20 cellular contexts compared by ENCODE assay signal in genomic region chr4:26431461-26432165, GRCh38. TPM values are rescaled to one million over a fixed set of nuclear protein-coding genes. Genes with fewer than 3 reads are reported as not detected.
DNase-seq lines count a peak whose midpoint lies in the region; ATAC-seq and TF ChIP-seq lines count a peak whose summit lies in the region.
"Had no signal": no experiment of that assay in that cellular context is flagged by ENCODE, and none has a peak within 500 bp of the region (broad histone marks: within the 10 kb centered on the region; RNA-seq: fewer than 3 reads in every experiment).

No MANE protein-coding gene starts in this region.

- no peaks in the 10 kb centered on the region for H3K27me3 ChIP-seq in foreskin keratinocyte
- H3K27me3 ChIP-seq in esophagus squamous epithelium, result no peaks in the 10 kb centered on the region
- H3K27me3 ChIP-seq: BLaER1 treated with 17β-estradiol and CSF1 and Interleukin-3, amounts not matched to agents 10 nM and 100 nM had no signal

- TF ChIP-seq CTCF in chondrocyte (IDR thresholded peaks at IDR 0.05) (no peak), foreskin keratinocyte (conservative IDR thresholded peaks at IDR 0.05) (no peak), esophagus squamous epithelium (IDR thresholded peaks at IDR 0.05) (no peak)

- no peaks in the 10 kb centered on the region for H3K9me3 ChIP-seq in esophagus squamous epithelium
- H3K9me3 ChIP-seq: BLaER1 treated with 17β-estradiol and CSF1 and Interleukin-3, amounts not matched to agents 10 nM and 100 nM had no signal

- H3K4me1 ChIP-seq in foreskin keratinocyte, result peaks cover 29% of the 10 kb centered on the region
- H3K4me1 ChIP-seq in esophagus squamous epithelium, result peaks cover 0 to 37% (median 7%) of the 10 kb centered on the region in 3 donors

- no peak for ATAC-seq in foreskin keratinocyte
- ATAC-seq in stimulated activated effector memory CD8-positive, alpha-beta T cell treated with anti-CD3 and anti-CD28 coated beads, Interleukin-12 subunit alpha, Interleukin-12 subunit beta, amount 100 ng/mL, for 72 hours, result no peak
- ATAC-seq in left colon, result no peak
- ATAC-seq in GM18868 (IDR thresholded peaks at IDR 0.05; ENCODE audit: unreplicated experiment), result no peak
- ATAC-seq: CD8-positive, alpha-beta T cell had no signal

- peaks cover 80% of the 10 kb centered on the region for H3K36me3 Mint-ChIP-seq in activated CD4-positive, alpha-beta T cell treated with anti-CD3 and anti-CD28 coated beads, Interleukin-2, amount 10 ng/mL, durations not matched to agents 24 days and 14 days (ENCODE audit: low read depth)
- H3K36me3 Mint-ChIP-seq in chondrocyte (ENCODE audit: low read depth), result peaks cover 12% of the 10 kb centered on the region
- H3K36me3 Mint-ChIP-seq in stimulated activated effector memory CD8-positive, alpha-beta T cell treated with anti-CD3 and anti-CD28 coated beads, Interleukin-12 subunit alpha, Interleukin-12 subunit beta, amount 100 ng/mL, for 72 hours, result peaks cover 100% of the 10 kb centered on the region

- 35 to 53% methylated on average over 2 of the region's 2 CpGs for WGBS in esophagus squamous epithelium, 2 donors

- H3K36me3 ChIP-seq in esophagus squamous epithelium, result peaks cover 0 to 45% (median 0%) of the 10 kb centered on the region in 3 donors

- no peak overlapping the region for H3K4me3 Mint-ChIP-seq in activated CD4-positive, alpha-beta T cell treated with anti-CD3 and anti-CD28 coated beads, Interleukin-2, amount 10 ng/mL, durations not matched to agents 24 days and 14 days
- no peak overlapping the region for H3K4me3 Mint-ChIP-seq in chondrocyte (ENCODE audit: unreplicated experiment)
- H3K4me3 Mint-ChIP-seq in stimulated activated effector memory CD8-positive, alpha-beta T cell treated with anti-CD3 and anti-CD28 coated beads, Interleukin-12 subunit alpha, Interleukin-12 subunit beta, amount 100 ng/mL, for 72 hours, result no peak overlapping the region
- H3K4me3 Mint-ChIP-seq: CD8-positive, alpha-beta T cell had no signal

- no peaks in the 10 kb centered on the region for H3K27me3 Mint-ChIP-seq in activated CD4-positive, alpha-beta T cell treated with anti-CD3 and anti-CD28 coated beads, Interleukin-2, amount 10 ng/mL, durations not matched to agents 24 days and 14 days
- no peaks in the 10 kb centered on the region for H3K27me3 Mint-ChIP-seq in chondrocyte (ENCODE audit: low read depth)

- no peak overlapping the region for H3K4me3 ChIP-seq in esophagus squamous epithelium
- H3K4me3 ChIP-seq: BLaER1 treated with 17β-estradiol and CSF1 and Interleukin-3, amounts not matched to agents 10 nM and 100 nM had no signal

- no peak for TF ChIP-seq POLR2A in esophagus squamous epithelium (IDR thresholded peaks at IDR 0.05)

- peaks cover 33% of the 10 kb centered on the region for H3K4me1 Mint-ChIP-seq in activated CD4-positive, alpha-beta T cell treated with anti-CD3 and anti-CD28 coated beads, Interleukin-2, amount 10 ng/mL, durations not matched to agents 24 days and 14 days
- peaks cover 34% of the 10 kb centered on the region for H3K4me1 Mint-ChIP-seq in chondrocyte (ENCODE audit: low read depth)
- H3K4me1 Mint-ChIP-seq in stimulated activated effector memory CD8-positive, alpha-beta T cell treated with anti-CD3 and anti-CD28 coated beads, Interleukin-12 subunit alpha, Interleukin-12 subunit beta, amount 100 ng/mL, for 72 hours, result peaks cover 12% of the 10 kb centered on the region

- H3K9me3 Mint-ChIP-seq in activated CD4-positive, alpha-beta T cell treated with anti-CD3 and anti-CD28 coated beads, Interleukin-2, amount 10 ng/mL, durations not matched to agents 24 days and 14 days, result no peaks in the 10 kb centered on the region
- no peaks in the 10 kb centered on the region for H3K9me3 Mint-ChIP-seq in chondrocyte (ENCODE audit: low read depth)
- H3K9me3 Mint-ChIP-seq in stimulated activated effector memory CD8-positive, alpha-beta T cell treated with anti-CD3 and anti-CD28 coated beads, Interleukin-12 subunit alpha, Interleukin-12 subunit beta, amount 100 ng/mL, for 72 hours, result no peaks in the 10 kb centered on the region
- H3K9me3 Mint-ChIP-seq: CD8-positive, alpha-beta T cell had no signal

- H3K27ac ChIP-seq in foreskin keratinocyte, result peak overlapping the region; percentile 18
- H3K27ac ChIP-seq in esophagus squamous epithelium, result peak overlapping the region in 1 of 4 donors; percentile 7
- H3K27ac ChIP-seq: BLaER1 treated with 17β-estradiol and CSF1 and Interleukin-3, amounts not matched to agents 10 nM and 100 nM had no signal

- no peak for DNase-seq in activated CD4-positive, alpha-beta T cell treated with anti-CD3 and anti-CD28 coated beads, Interleukin-2, amount 10 ng/mL, durations not matched to agents 24 days and 14 days
- no peak for DNase-seq in activated CD4-positive, alpha-beta T cell treated with anti-CD3 and anti-CD28 coated beads, Interleukin-2, amount 50 U/mL, for 4 hours
- DNase-seq in chondrocyte (ENCODE audit: low spot score), result no peak
- peak; percentile 53 to 79 for DNase-seq in foreskin keratinocyte
- DNase-seq in stimulated activated effector memory CD8-positive, alpha-beta T cell treated with anti-CD3 and anti-CD28 coated beads, Interleukin-12 subunit alpha, Interleukin-12 subunit beta, amount 100 ng/mL, for 72 hours (ENCODE audit: low spot score in 2 of 2), result no peak
- DNase-seq in left colon, result no peak
- no peak for DNase-seq in esophagus squamous epithelium (lab: John Stamatoyannopoulos, UW)
- DNase-seq: 8988T; CD8-positive, alpha-beta T cell; DMS153; GDM1; NCI-H1092; NCI-H1436; NCI-H187 treated with DMSO at 0.1 percent for 48 hours; NCI-H748 treated with DMSO at 0.1 percent for 48 hours; SIG-M5 had no signal

- H3K27ac Mint-ChIP-seq in activated CD4-positive, alpha-beta T cell treated with anti-CD3 and anti-CD28 coated beads, Interleukin-2, amount 10 ng/mL, durations not matched to agents 24 days and 14 days, result peak overlapping the region; percentile 65
- peak overlapping the region; percentile 92 for H3K27ac Mint-ChIP-seq in chondrocyte (ENCODE audit: unreplicated experiment)
- peak overlapping the region; percentile 17 for H3K27ac Mint-ChIP-seq in stimulated activated effector memory CD8-positive, alpha-beta T cell treated with anti-CD3 and anti-CD28 coated beads, Interleukin-12 subunit alpha, Interleukin-12 subunit beta, amount 100 ng/mL, for 72 hours
- H3K27ac Mint-ChIP-seq: CD8-positive, alpha-beta T cell had no signal

- intact Hi-C loops in activated CD4-positive, alpha-beta T cell treated with anti-CD3 and anti-CD28 coated beads, Interleukin-2, amount 10 ng/mL, durations not matched to agents 24 days and 14 days (cut with micrococcal nuclease), result no loop called here
- intact Hi-C loops in left colon (cut with DNase I, micrococcal nuclease) (no loop called here), esophagus squamous epithelium (cut with DNase I) (no loop called here)

RNA-seq across cellular contexts. Expression of gene CCKAR, which starts 58.7 kb away (rescaled TPM):
- total RNA-seq in activated CD4-positive, alpha-beta T cell treated with anti-CD3 and anti-CD28 coated beads, Interleukin-2, amount 10 ng/mL, durations not matched to agents 24 days and 14 days, result not detected in 2 replicates
- total RNA-seq in chondrocyte, result not detected in 3 replicates
- total RNA-seq in foreskin keratinocyte, result not detected in 2 replicates
- polyA plus RNA-seq in foreskin keratinocyte, result not detected in 2 replicates
- total RNA-seq in left colon, result not detected
- not detected for total RNA-seq in esophagus squamous epithelium
- total RNA-seq: CD8-positive, alpha-beta T cell; H1; NCI-H460 had no signal
- polyA plus RNA-seq: H1 had no signal

Comparison
In these comparisons a context has a peak if more than half of its experiments do, and no peak if none do; other contexts are left out.
1. DNase-seq: peak in foreskin keratinocyte (2 of 2); none in activated CD4-positive, alpha-beta T cell treated with anti-CD3 and anti-CD28 coated beads, Interleukin-2, amount 10 ng/mL, durations not matched to agents 24 days and 14 days (single experiment), activated CD4-positive, alpha-beta T cell treated with anti-CD3 and anti-CD28 coated beads, Interleukin-2, amount 50 U/mL, for 4 hours (0 of 2), chondrocyte (single experiment), stimulated activated effector memory CD8-positive, alpha-beta T cell treated with anti-CD3 and anti-CD28 coated beads, Interleukin-12 subunit alpha, Interleukin-12 subunit beta, amount 100 ng/mL, for 72 hours (0 of 2), left colon (0 of 2) and esophagus squamous epithelium (single experiment).
2. H3K27ac Mint-ChIP-seq: peak in every context shown above with its lines; median percentile 92 in chondrocyte; 65 in activated CD4-positive, alpha-beta T cell treated with anti-CD3 and anti-CD28 coated beads, Interleukin-2, amount 10 ng/mL, durations not matched to agents 24 days and 14 days; 17 in stimulated activated effector memory CD8-positive, alpha-beta T cell treated with anti-CD3 and anti-CD28 coated beads, Interleukin-12 subunit alpha, Interleukin-12 subunit beta, amount 100 ng/mL, for 72 hours.